Comparison of ENCODE assay signal across 1 cellular context in the genomic region with DNA sequence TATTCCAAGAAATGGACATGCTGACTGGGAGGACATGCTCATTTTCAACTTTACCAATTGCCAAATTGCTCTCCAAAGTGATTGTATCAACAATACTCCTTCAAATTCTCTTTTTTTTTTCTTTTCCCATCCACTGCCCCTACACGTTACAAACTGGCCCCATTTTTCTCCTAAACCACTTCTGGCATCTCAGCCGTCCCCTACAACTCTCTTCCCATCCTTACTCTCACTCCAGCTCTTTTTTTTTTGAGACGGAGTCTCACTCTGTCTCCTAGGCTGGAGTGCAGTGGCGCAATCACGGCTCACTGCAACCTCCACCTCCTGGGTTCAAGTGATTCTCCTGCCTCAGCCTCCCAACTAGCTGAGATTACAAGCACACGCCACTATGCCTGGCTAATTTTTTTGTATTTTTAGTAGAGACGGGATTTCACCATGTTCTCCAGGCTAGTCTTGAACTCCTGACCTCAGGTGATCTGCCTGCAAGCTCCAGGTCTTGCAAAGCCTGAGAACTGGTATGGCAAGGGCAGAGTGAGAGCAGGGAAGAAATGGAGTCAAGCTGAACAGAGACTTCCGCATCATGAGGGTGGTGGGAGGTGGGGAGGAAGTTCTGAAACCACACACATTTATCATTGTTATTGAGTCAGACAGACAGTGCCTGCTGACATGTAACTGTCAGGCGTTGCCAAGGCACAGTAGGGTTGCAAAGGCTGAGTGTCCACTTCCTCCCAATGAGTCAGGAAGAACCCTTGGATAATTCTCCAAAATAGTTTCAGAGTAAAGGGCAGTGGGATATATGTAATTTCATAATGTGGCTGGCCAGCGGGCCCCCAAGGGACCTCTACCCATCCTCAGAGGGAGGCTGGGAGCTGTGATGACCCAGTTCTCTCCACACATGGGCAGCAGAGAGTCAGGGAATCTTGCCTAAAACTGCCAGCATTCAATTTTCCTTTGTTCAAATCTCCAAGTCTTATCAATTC.
TF ChIP-seq lines count a peak whose summit lies in the region.

No MANE protein-coding gene starts in this region.

TF ChIP-seq in SK-N-SH, 30 proteins besides CTCF, POLR2A, EP300 and RAD21 (continued from another document):
- TF ChIP-seq GATA2 (CRISPR knock-in tag; IDR thresholded peaks at IDR 0.05): no peak
- peak; percentile 72 for TF ChIP-seq NFIC (IDR thresholded peaks at IDR 0.05; ENCODE audit: borderline replicate concordance)
- TF ChIP-seq, protein P1, sequence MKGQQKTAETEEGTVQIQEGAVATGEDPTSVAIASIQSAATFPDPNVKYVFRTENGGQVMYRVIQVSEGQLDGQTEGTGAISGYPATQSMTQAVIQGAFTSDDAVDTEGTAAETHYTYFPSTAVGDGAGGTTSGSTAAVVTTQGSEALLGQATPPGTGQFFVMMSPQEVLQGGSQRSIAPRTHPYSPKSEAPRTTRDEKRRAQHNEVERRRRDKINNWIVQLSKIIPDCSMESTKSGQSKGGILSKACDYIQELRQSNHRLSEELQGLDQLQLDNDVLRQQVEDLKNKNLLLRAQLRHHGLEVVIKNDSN (IDR thresholded peaks at IDR 0.05; ENCODE audit: borderline replicate concordance, low read depth): no peak
- TF ChIP-seq SIN3A (IDR thresholded peaks at IDR 0.05; ENCODE audit: borderline replicate concordance, low read depth, low read length): peak; percentile 81; the same call in 1 of the 2 replicates
- no peak for TF ChIP-seq SMC3 (IDR thresholded peaks at IDR 0.05; ENCODE audit: low read depth, low read length)
- no peak for TF ChIP-seq GABPA (IDR thresholded peaks at IDR 0.05; ENCODE audit: low read depth)
- TF ChIP-seq RCOR1 (IDR thresholded peaks at IDR 0.05; ENCODE audit: low read length): no peak
- TF ChIP-seq MEF2A (IDR thresholded peaks at IDR 0.05; ENCODE audit: borderline replicate concordance, low read depth): no peak
- TF ChIP-seq FOXM1 (IDR thresholded peaks at IDR 0.05; ENCODE audit: low read depth): no peak
- no peak for TF ChIP-seq ELF1 (IDR thresholded peaks at IDR 0.05)
- TF ChIP-seq JUND (IDR thresholded peaks at IDR 0.05): peak; percentile 69
- TF ChIP-seq, protein P2, sequence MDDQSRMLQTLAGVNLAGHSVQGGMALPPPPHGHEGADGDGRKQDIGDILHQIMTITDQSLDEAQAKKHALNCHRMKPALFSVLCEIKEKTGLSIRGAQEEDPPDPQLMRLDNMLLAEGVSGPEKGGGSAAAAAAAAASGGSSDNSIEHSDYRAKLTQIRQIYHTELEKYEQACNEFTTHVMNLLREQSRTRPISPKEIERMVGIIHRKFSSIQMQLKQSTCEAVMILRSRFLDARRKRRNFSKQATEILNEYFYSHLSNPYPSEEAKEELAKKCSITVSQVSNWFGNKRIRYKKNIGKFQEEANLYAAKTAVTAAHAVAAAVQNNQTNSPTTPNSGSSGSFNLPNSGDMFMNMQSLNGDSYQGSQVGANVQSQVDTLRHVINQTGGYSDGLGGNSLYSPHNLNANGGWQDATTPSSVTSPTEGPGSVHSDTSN (IDR thresholded peaks at IDR 0.05): peak; percentile 99
